Comparison of ENCODE assay signal across 23 cellular contexts in the genomic region with DNA sequence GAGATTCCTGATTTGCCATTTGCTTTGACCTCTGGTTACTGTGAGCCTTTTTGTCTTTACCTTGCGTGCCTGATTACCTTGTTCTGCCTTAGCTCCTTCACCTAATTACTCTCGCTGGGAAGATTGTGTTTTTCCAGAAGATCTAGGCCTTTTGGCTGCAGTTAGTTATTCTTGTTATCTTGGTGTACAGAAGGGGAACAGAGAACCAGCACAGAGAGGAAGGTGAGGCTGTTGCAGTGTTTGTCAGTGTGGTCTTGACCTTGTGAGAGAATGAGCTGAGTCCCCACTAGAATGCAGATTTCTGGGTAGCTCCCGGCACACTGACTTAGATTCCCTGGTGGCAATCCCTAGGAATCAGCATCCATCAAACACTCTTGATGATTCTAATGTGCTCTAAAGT.
DNase-seq lines count a peak whose midpoint lies in the region; ATAC-seq, FAIRE-seq and TF ChIP-seq lines count a peak whose summit lies in the region.
"Had no signal": no experiment of that assay in that cellular context is flagged by ENCODE, and none has a peak within 500 bp of the region (broad histone marks: within the 10 kb centered on the region; RNA-seq: fewer than 3 reads in every experiment).

No MANE protein-coding gene starts in this region.

- H3K4me3 ChIP-seq in Karpas-422 (ENCODE audit: low read length) (no peak overlapping the region), kidney (ENCODE audit: low read length in 2 of 2) (no peak overlapping the region), tibial artery (no peak overlapping the region)

- CTCF ChIA-PET in Calu3 (lab: Charles Lee), result no interaction called here

- H4K20me1 ChIP-seq in Karpas-422 (ENCODE audit: insufficient read depth, low read depth, low read length), result no peaks in the 10 kb centered on the region

- H3K9me3 Mint-ChIP-seq in Calu3 (ENCODE audit: low read depth, unreplicated experiment) (no peaks in the 10 kb centered on the region), memory B cell (no peaks in the 10 kb centered on the region)
- H3K9me3 Mint-ChIP-seq in stimulated activated naive B cell treated with anti-CD40 and anti-IgM and Interleukin-4, amounts not matched to agents 10 μg/mL and 1 μg/mL and 100 μg/mL, for 72 hours, result no peaks in the 10 kb centered on the region
- H3K9me3 Mint-ChIP-seq: CD4-positive, alpha-beta T cell had no signal

- H3K4me1 ChIP-seq in Karpas-422 (ENCODE audit: low read length) (peaks cover 13% of the 10 kb centered on the region), kidney (ENCODE audit: control insufficient read depth in 1 of 2, insufficient read depth in 1 of 2, low read depth in 1 of 2, low read length in 2 of 2) (no peaks in the 10 kb centered on the region), tibial artery (no peaks in the 10 kb centered on the region)

- H3K9ac ChIP-seq in Karpas-422 (ENCODE audit: low read length) (no peak overlapping the region), kidney (ENCODE audit: low read length in 2 of 2) (no peak overlapping the region)

- intact Hi-C loops in Calu3 (cut with micrococcal nuclease; ENCODE audit: unreplicated experiment), result no loop called here
- intact Hi-C loops in kidney (cut with DNase I), result no loop called here
- intact Hi-C loops in tibial artery (cut with DNase I; ENCODE audit: low total_unique reads), result no loop called here

- H3K36me3 Mint-ChIP-seq in Calu3 (ENCODE audit: insufficient read depth, unreplicated experiment) (peaks cover 8% of the 10 kb centered on the region), memory B cell (no peaks in the 10 kb centered on the region)
- peaks cover 0 to 2% of the 10 kb centered on the region in 2 donors for H3K36me3 Mint-ChIP-seq in stimulated activated naive B cell treated with anti-CD40 and anti-IgM and Interleukin-4, amounts not matched to agents 10 μg/mL and 1 μg/mL and 100 μg/mL, for 72 hours

- FAIRE-seq in kidney (lab: Jason Lieb, UNC), result no peak
- FAIRE-seq: A204.1, GM12892, GM18507, HTR-8/SVneo had no signal

- no peaks in the 10 kb centered on the region for H3K27me3 Mint-ChIP-seq in Calu3 (ENCODE audit: unreplicated experiment)
- peaks cover 3% of the 10 kb centered on the region for H3K27me3 Mint-ChIP-seq in memory B cell
- H3K27me3 Mint-ChIP-seq in stimulated activated naive B cell treated with anti-CD40 and anti-IgM and Interleukin-4, amounts not matched to agents 10 μg/mL and 1 μg/mL and 100 μg/mL, for 72 hours, result no peaks in the 10 kb centered on the region

- H3K27ac ChIP-seq in Karpas-422 (ENCODE audit: low read length), result no peak overlapping the region
- no peak overlapping the region for H3K27ac ChIP-seq in kidney (ENCODE audit: low read depth in 2 of 2, low read length in 2 of 2)
- H3K27ac ChIP-seq in tibial artery, result no peak overlapping the region
- H3K27ac ChIP-seq: C4-2B had no signal

- no peak for TF ChIP-seq CTCF in Calu3 (IDR thresholded peaks at IDR 0.05; ENCODE audit: unreplicated experiment)
- TF ChIP-seq CTCF in kidney (IDR thresholded peaks at IDR 0.05; ENCODE audit: borderline replicate concordance, extremely low read depth, insufficient read depth), result no peak
- no peak for TF ChIP-seq CTCF in tibial artery (IDR thresholded peaks at IDR 0.05)

- DNase-seq in Calu3 (no peak), Karpas-422 (no peak), memory B cell (ENCODE audit: low spot score in 2 of 2) (no peak), kidney (no peak), DMS114 treated with DMSO at 0.1 percent for 48 hours (lab: John Stamatoyannopoulos, UW; ENCODE audit: unreplicated experiment) (no peak), tibial artery (no peak)
- no peak for DNase-seq in stimulated activated naive B cell treated with anti-CD40 and anti-IgM and Interleukin-4, amounts not matched to agents 10 μg/mL and 1 μg/mL and 100 μg/mL, for 72 hours
- DNase-seq: ACHN; CD4-positive, alpha-beta T cell; DMS53; GDM1; GOT3; H7; HFFc6; IMR-90; KBM-7 had no signal

- no peak overlapping the region for H3K4me3 Mint-ChIP-seq in Calu3 (ENCODE audit: low read depth, unreplicated experiment)
- peak overlapping the region; percentile 78 for H3K4me3 Mint-ChIP-seq in memory B cell
- no peak overlapping the region for H3K4me3 Mint-ChIP-seq in stimulated activated naive B cell treated with anti-CD40 and anti-IgM and Interleukin-4, amounts not matched to agents 10 μg/mL and 1 μg/mL and 100 μg/mL, for 72 hours
- H3K4me3 Mint-ChIP-seq: CD4-positive, alpha-beta T cell; HFFc6 had no signal

- H3K4me2 ChIP-seq in Karpas-422 (ENCODE audit: low read depth, low read length, poor library complexity, severe bottlenecking), result no peak overlapping the region

- H3K9me3 ChIP-seq in Karpas-422 (ENCODE audit: low read length) (no peaks in the 10 kb centered on the region), kidney (ENCODE audit: control insufficient read depth in 1 of 2, low read length in 2 of 2) (no peaks in the 10 kb centered on the region), tibial artery (no peaks in the 10 kb centered on the region)

- H3K9me2 ChIP-seq in Karpas-422 (replicated peaks; ENCODE audit: insufficient read depth, low read length), result no peaks in the 10 kb centered on the region

- BruUV-seq in Calu3 (replicated peaks; lab: Mats Ljungman, UMichigan), result no TSS peak

- H2AFZ ChIP-seq in Karpas-422 (ENCODE audit: low read length), result 0 out of 2 replicates have a peak overlapping the region, but pooled peaks have one; percentile 2

- peaks cover 43% of the 10 kb centered on the region for H3K4me1 Mint-ChIP-seq in Calu3 (ENCODE audit: low read depth, unreplicated experiment)
- H3K4me1 Mint-ChIP-seq in memory B cell, result peaks cover 35% of the 10 kb centered on the region
- H3K4me1 Mint-ChIP-seq in stimulated activated naive B cell treated with anti-CD40 and anti-IgM and Interleukin-4, amounts not matched to agents 10 μg/mL and 1 μg/mL and 100 μg/mL, for 72 hours, result peaks cover 27 to 45% of the 10 kb centered on the region in 2 donors

- H3K79me2 ChIP-seq in Karpas-422 (ENCODE audit: low read length), result no peaks in the 10 kb centered on the region

- H3K27me3 ChIP-seq in Karpas-422 (ENCODE audit: low read length) (no peaks in the 10 kb centered on the region), tibial artery (no peaks in the 10 kb centered on the region)

- H3K36me3 ChIP-seq in Karpas-422 (ENCODE audit: insufficient read depth, low read length) (no peaks in the 10 kb centered on the region), kidney (ENCODE audit: control insufficient read depth in 1 of 2, insufficient read depth in 2 of 2, low read length in 2 of 2) (no peaks in the 10 kb centered on the region), tibial artery (no peaks in the 10 kb centered on the region)

- ATAC-seq in memory B cell (ENCODE audit: low read depth) (peak; percentile 47), GM21576 (IDR thresholded peaks at IDR 0.05; ENCODE audit: unreplicated experiment) (no peak)
- peak; percentile 61 to 68 for ATAC-seq in stimulated activated naive B cell treated with anti-CD40 and anti-IgM and Interleukin-4, amounts not matched to agents 10 μg/mL and 1 μg/mL and 100 μg/mL, for 72 hours (replicated peaks)
- ATAC-seq: HCT116 had no signal

- H3K27ac Mint-ChIP-seq in Calu3 (ENCODE audit: unreplicated experiment) (peak overlapping the region; percentile 96), memory B cell (peak overlapping the region; percentile 15)
- H3K27ac Mint-ChIP-seq in stimulated activated naive B cell treated with anti-CD40 and anti-IgM and Interleukin-4, amounts not matched to agents 10 μg/mL and 1 μg/mL and 100 μg/mL, for 72 hours, result peak overlapping the region; percentile 7
- H3K27ac Mint-ChIP-seq: CD4-positive, alpha-beta T cell; HFFc6 had no signal

Comparison
In these comparisons a context has a peak if more than half of its experiments do, and no peak if none do; other contexts are left out.
1. H3K27ac Mint-ChIP-seq: peak in every context shown above with its lines; median percentile 96 in Calu3; 15 in memory B cell; 7 in stimulated activated naive B cell treated with anti-CD40 and anti-IgM and Interleukin-4, amounts not matched to agents 10 μg/mL and 1 μg/mL and 100 μg/mL, for 72 hours.